ENCODE assay signal across 15 cellular contexts in the genomic region with DNA sequence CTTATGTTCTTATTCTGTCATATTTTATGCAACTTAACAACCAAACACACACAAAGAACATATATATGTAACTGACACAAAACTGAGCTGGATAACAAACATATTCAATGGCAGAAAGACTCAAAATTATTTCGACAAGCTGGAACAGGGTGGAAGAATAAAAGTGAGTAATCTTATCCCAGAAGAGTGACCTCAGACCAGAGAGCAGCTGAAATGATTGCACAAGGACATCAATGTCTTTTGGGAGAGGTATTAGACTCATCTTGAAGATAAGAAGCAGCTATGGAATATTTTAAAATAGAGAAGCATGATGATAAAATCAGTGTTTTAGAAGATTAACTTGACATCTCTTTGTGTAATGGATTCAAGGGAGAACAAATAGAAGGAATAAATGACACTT.
"Had no signal": no experiment of that assay in that cellular context is flagged by ENCODE, and none has a peak within 500 bp of the region (broad histone marks: within the 10 kb centered on the region; RNA-seq: fewer than 3 reads in every experiment).

No MANE protein-coding gene starts in this region.

- H3K4me3 Mint-ChIP-seq: activated CD4-positive, alpha-beta memory T cell treated with anti-CD3 and anti-CD28 coated beads, Interleukin-2, amount 10 ng/mL, durations not matched to agents 7 days and 5 days; activated naive CD4-positive, alpha-beta T cell treated with anti-CD3 and anti-CD28 coated beads for 36 hours; effector memory CD8-positive, alpha-beta T cell; mesothelial cell of epicardium; neural crest cell had no signal

- DNase-seq: activated CD4-positive, alpha-beta memory T cell treated with anti-CD3 and anti-CD28 coated beads, Interleukin-2, amount 10 ng/mL, durations not matched to agents 7 days and 5 days; activated CD4-positive, alpha-beta T cell treated with anti-CD3 and anti-CD28 coated beads for 1 hour; activated CD8-positive, alpha-beta memory T cell treated with anti-CD3 and anti-CD28 coated beads, Interleukin-2, amount 50 U/mL, for 48 hours; activated naive CD4-positive, alpha-beta T cell treated with anti-CD3 and anti-CD28 coated beads for 36 hours; central memory CD4-positive, alpha-beta T cell; effector memory CD8-positive, alpha-beta T cell; heart left ventricle; kidney; ovary; stimulated activated CD4-positive, alpha-beta T cell treated with anti-CD3 and anti-CD28 coated beads, Interleukin-2, amount 100 ng/mL, for 48 hours; stimulated activated naive CD8-positive, alpha-beta T cell treated with anti-CD3 and anti-CD28 coated beads, Interleukin-15, Interleukin-2, amounts not matched to agents 100 U/mL and 50 U/mL, for 24 hours; T-helper 9 cell; testis had no signal

- ATAC-seq: effector memory CD8-positive, alpha-beta T cell; heart left ventricle; stimulated activated naive CD8-positive, alpha-beta T cell treated with anti-CD3 and anti-CD28 coated beads, Interleukin-15, Interleukin-2, amounts not matched to agents 100 U/mL and 50 U/mL, for 24 hours had no signal

- H3K36me3 ChIP-seq: heart left ventricle, ovary had no signal

- H3K4me3 ChIP-seq: heart left ventricle, ovary, testis had no signal

- H3K27me3 Mint-ChIP-seq: activated CD4-positive, alpha-beta memory T cell treated with anti-CD3 and anti-CD28 coated beads, Interleukin-2, amount 10 ng/mL, durations not matched to agents 7 days and 5 days; effector memory CD8-positive, alpha-beta T cell had no signal

- H3K27ac Mint-ChIP-seq: activated CD4-positive, alpha-beta memory T cell treated with anti-CD3 and anti-CD28 coated beads, Interleukin-2, amount 10 ng/mL, durations not matched to agents 7 days and 5 days; activated naive CD4-positive, alpha-beta T cell treated with anti-CD3 and anti-CD28 coated beads for 36 hours; effector memory CD8-positive, alpha-beta T cell; mesothelial cell of epicardium had no signal

- H3K4me1 Mint-ChIP-seq: neural crest cell had no signal

- H3K9me3 Mint-ChIP-seq: effector memory CD8-positive, alpha-beta T cell had no signal

- H3K27ac ChIP-seq: heart left ventricle, ovary, testis had no signal

- H3K27me3 ChIP-seq: heart left ventricle, ovary, testis had no signal

- H3K4me1 ChIP-seq: testis had no signal

- H3K9me3 ChIP-seq: ovary, testis had no signal
